Comparison of ENCODE assay signal across 1 cellular context in genomic region chr16:89490386-89491237, GRCh38.
TF ChIP-seq lines count a peak whose summit lies in the region.

Gene ANKRD11, minus strand, starts transcription at chr16:89490561. Its CDS starts 173,542 bp downstream, at chr16:89317019.

TF ChIP-seq in K562, 482 proteins besides CTCF, POLR2A, EP300 and RAD21 (continued from another document and continues in another):
- TF ChIP-seq HMGXB4 (CRISPR knock-in tag; IDR thresholded peaks at IDR 0.05) (0 out of 2 replicates have a peak, but pooled peaks have one; percentile 1), BCL6 (CRISPR knock-in tag; IDR thresholded peaks at IDR 0.05) (no peak), HBP1 (CRISPR knock-in tag; IDR thresholded peaks at IDR 0.05) (no peak), CXXC5 (CRISPR knock-in tag; IDR thresholded peaks at IDR 0.05) (peak; percentile 98), FOXK2 (conservative IDR thresholded peaks at IDR 0.05 in 1 of 2, IDR thresholded peaks at IDR 0.05 in 1 of 2; ENCODE audit: low read depth in 2 of 2) (peak; percentile 88 to 89), ZBTB33 (CRISPR knock-in tag; IDR thresholded peaks at IDR 0.05) (peak; percentile 29; the same call in 1 of the 2 replicates), SMAD4 (CRISPR knock-in tag; conservative IDR thresholded peaks at IDR 0.05) (peak; percentile 87), PTBP1 (IDR thresholded peaks at IDR 0.05; ENCODE audit: low read depth, low read length) (no peak), HNRNPLL (IDR thresholded peaks at IDR 0.05; ENCODE audit: low read depth, low read length, poor library complexity, severe bottlenecking) (peak; percentile 83), GABPA (tag; conservative IDR thresholded peaks at IDR 0.05; ENCODE audit: low read depth) (peak; percentile 68), GATAD2B (IDR thresholded peaks at IDR 0.05; ENCODE audit: borderline replicate concordance) (no peak), SMARCB1 (IDR thresholded peaks at IDR 0.05; ENCODE audit: insufficient read length, low read depth) (no peak), CUX1 (CRISPR knock-in tag; IDR thresholded peaks at IDR 0.05) (no peak), TEAD4 (IDR thresholded peaks at IDR 0.05; ENCODE audit: low read length) (peak; percentile 9; the same call in 1 of the 2 replicates), TEAD4 (CRISPR knock-in tag; IDR thresholded peaks at IDR 0.05; ENCODE audit: borderline replicate concordance) (no peak), SP2 (IDR thresholded peaks at IDR 0.05; ENCODE audit: extremely low read depth, low read depth, low read length, poor library complexity, severe bottlenecking) (peak; percentile 92), TFAP4 (CRISPR knock-in tag; IDR thresholded peaks at IDR 0.05; ENCODE audit: borderline replicate concordance) (peak; percentile 70; the same call in 1 of the 2 replicates), CEBPG (CRISPR knock-in tag; IDR thresholded peaks at IDR 0.05) (no peak), CEBPG (tag; conservative IDR thresholded peaks at IDR 0.05 in 1 of 2, IDR thresholded peaks at IDR 0.05 in 1 of 2) (no peak), TEAD2 (tag; IDR thresholded peaks at IDR 0.05) (no peak), ZKSCAN8 (CRISPR knock-in tag; IDR thresholded peaks at IDR 0.05) (no peak), USF1 (CRISPR knock-in tag; IDR thresholded peaks at IDR 0.05) (peak; percentile 65), FOXP1 (CRISPR knock-in tag; IDR thresholded peaks at IDR 0.05) (0 out of 2 replicates have a peak, but pooled peaks have one; percentile 52), BHLHE40 (IDR thresholded peaks at IDR 0.05; ENCODE audit: low read length) (peak; percentile 52; the same call in 1 of the 2 replicates), SAP30 (IDR thresholded peaks at IDR 0.05; ENCODE audit: borderline replicate concordance, insufficient read depth, low read depth, low read length, poor library complexity, severe bottlenecking) (peak; percentile 93), ZNF395 (CRISPR knock-in tag; IDR thresholded peaks at IDR 0.05) (no peak), ESRRA (IDR thresholded peaks at IDR 0.05; ENCODE audit: borderline replicate concordance, low read depth) (peak; percentile 77), MTA3 (IDR thresholded peaks at IDR 0.05; ENCODE audit: borderline replicate concordance) (peak; percentile 95; the same call in 1 of the 2 replicates), PBX2 (CRISPR knock-in tag; IDR thresholded peaks at IDR 0.05; ENCODE audit: low read depth) (peak; percentile 88), PBX2 (tag; conservative IDR thresholded peaks at IDR 0.05; ENCODE audit: low read depth) (peak; percentile 99), MTA1 (IDR thresholded peaks at IDR 0.05; ENCODE audit: borderline replicate concordance) (peak; percentile 96), NRF1 (conservative IDR thresholded peaks at IDR 0.05 in 1 of 2, IDR thresholded peaks at IDR 0.05 in 1 of 2) (peak; percentile 92 to 93), TRIM24 (IDR thresholded peaks at IDR 0.05) (0 out of 4 replicates have a peak, but pooled peaks of 1 of the 2 experiments have one; percentile 31), POU5F1 (IDR thresholded peaks at IDR 0.05; ENCODE audit: borderline replicate concordance, low read depth, low read length, partially characterized antibody) (no peak), MECOM (CRISPR knock-in tag; IDR thresholded peaks at IDR 0.05) (no peak), ZNF232 (CRISPR knock-in tag; IDR thresholded peaks at IDR 0.05) (no peak), TAF15 (IDR thresholded peaks at IDR 0.05; ENCODE audit: low read depth, low read length) (no peak), PCBP2 (IDR thresholded peaks at IDR 0.05; ENCODE audit: low read depth, low read length, poor library complexity, severe bottlenecking) (no peak), L3MBTL2 (IDR thresholded peaks at IDR 0.05) (peak; percentile 63; the same call in 1 of the 2 replicates), ZNF3 (CRISPR knock-in tag; IDR thresholded peaks at IDR 0.05) (no peak), ZNF146 (CRISPR knock-in tag; IDR thresholded peaks at IDR 0.05; ENCODE audit: unreplicated experiment) (no peak), RFX7 (CRISPR knock-in tag; IDR thresholded peaks at IDR 0.05) (no peak), NCOA2 (IDR thresholded peaks at IDR 0.05; ENCODE audit: partially characterized antibody in 2 of 2) (no peak)
